In the genomic region with DNA sequence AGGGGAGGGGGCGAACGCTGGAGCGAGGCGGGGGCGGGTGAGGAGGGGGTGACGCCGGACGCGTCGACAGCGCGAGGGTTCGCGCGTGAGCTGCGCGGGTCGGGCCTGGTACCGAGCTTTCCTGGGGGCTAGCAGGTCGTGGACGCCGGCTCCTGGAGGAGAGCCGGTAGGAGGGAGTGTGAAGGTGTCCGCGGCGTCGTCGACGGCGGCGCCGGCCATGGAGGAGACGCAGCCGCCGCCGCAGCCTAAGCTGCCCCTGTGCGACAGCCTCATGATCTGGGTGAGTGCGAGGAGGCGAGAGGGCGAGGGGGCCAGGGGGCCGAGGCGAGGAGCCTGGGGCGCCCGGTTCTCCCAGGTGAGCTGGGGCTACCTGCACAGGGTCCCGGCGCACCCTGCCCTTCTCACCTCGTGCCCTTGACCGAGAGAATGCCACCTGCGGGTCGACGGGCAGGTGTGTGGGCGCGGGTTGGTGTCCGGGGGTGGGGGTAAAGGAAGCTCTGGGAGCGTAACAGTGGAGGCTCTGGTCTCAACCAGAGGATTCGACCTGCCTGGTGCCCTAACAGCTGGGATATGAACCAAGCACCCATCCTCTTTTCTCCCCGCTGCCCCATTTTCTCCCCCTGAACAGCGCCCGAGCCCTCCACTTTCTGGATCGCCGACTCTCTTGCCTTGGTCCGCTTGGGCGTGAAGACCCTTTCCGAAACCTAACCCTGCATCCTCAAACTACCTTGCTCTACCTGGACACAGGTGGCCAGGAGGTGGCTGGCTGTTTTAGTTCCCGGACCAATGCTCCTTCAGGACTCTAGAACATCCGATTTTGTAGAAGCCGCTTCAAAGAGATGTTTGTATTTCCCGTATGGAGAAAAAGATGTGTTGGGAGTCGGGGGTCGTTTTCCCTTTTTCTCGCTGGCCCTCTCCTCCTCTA, we compare ENCODE assay signal across 1 cellular context.
TF ChIP-seq lines count a peak whose summit lies in the region.

Gene HOOK1 (plus strand): TSS at position 49 of the 925 bp plus-strand sequence. CDS start 169 bp downstream, at position 218.

TF ChIP-seq in HepG2, 621 proteins besides CTCF, POLR2A, EP300 and RAD21 (continued from another document and continues in another):
- TF ChIP-seq PRDM10 (CRISPR knock-in tag; IDR thresholded peaks at IDR 0.05; ENCODE audit: low read depth), result no peak
- no peak for TF ChIP-seq ZNF138 (CRISPR knock-in tag; IDR thresholded peaks at IDR 0.05; ENCODE audit: low read depth)
- TF ChIP-seq ZNF770 (CRISPR knock-in tag; IDR thresholded peaks at IDR 0.05), result no peak
- TF ChIP-seq, protein P1, sequence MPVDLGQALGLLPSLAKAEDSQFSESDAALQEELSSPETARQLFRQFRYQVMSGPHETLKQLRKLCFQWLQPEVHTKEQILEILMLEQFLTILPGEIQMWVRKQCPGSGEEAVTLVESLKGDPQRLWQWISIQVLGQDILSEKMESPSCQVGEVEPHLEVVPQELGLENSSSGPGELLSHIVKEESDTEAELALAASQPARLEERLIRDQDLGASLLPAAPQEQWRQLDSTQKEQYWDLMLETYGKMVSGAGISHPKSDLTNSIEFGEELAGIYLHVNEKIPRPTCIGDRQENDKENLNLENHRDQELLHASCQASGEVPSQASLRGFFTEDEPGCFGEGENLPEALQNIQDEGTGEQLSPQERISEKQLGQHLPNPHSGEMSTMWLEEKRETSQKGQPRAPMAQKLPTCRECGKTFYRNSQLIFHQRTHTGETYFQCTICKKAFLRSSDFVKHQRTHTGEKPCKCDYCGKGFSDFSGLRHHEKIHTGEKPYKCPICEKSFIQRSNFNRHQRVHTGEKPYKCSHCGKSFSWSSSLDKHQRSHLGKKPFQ (CRISPR knock-in tag; IDR thresholded peaks at IDR 0.05; ENCODE audit: insufficient replicate concordance), result no peak
- no peak for TF ChIP-seq PHF21A (CRISPR knock-in tag; IDR thresholded peaks at IDR 0.05)
- TF ChIP-seq, protein P2, sequence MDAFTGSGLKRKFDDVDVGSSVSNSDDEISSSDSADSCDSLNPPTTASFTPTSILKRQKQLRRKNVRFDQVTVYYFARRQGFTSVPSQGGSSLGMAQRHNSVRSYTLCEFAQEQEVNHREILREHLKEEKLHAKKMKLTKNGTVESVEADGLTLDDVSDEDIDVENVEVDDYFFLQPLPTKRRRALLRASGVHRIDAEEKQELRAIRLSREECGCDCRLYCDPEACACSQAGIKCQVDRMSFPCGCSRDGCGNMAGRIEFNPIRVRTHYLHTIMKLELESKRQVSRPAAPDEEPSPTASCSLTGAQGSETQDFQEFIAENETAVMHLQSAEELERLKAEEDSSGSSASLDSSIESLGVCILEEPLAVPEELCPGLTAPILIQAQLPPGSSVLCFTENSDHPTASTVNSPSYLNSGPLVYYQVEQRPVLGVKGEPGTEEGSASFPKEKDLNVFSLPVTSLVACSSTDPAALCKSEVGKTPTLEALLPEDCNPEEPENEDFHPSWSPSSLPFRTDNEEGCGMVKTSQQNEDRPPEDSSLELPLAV (CRISPR knock-in tag; conservative IDR thresholded peaks at IDR 0.05; ENCODE audit: low read depth), result no peak
- no peak for TF ChIP-seq ASH2L (IDR thresholded peaks at IDR 0.05; ENCODE audit: insufficient read length, low read depth, low read length)
- peak; percentile 61; the same call in 1 of the 2 replicates for TF ChIP-seq ZNF501 (CRISPR knock-in tag; IDR thresholded peaks at IDR 0.05)
- TF ChIP-seq, protein P3, sequence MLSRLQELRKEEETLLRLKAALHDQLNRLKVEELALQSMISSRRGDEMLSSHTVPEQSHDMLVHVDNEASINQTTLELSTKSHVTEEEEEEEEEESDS (CRISPR knock-in tag; IDR thresholded peaks at IDR 0.05; ENCODE audit: borderline replicate concordance), result no peak
- no peak; the same call in 1 of the 2 replicates for TF ChIP-seq YEATS2 (CRISPR knock-in tag; IDR thresholded peaks at IDR 0.05; ENCODE audit: borderline replicate concordance)
- no peak for TF ChIP-seq TCF7 (IDR thresholded peaks at IDR 0.05; ENCODE audit: low read depth)
- TF ChIP-seq ZNF446 (CRISPR knock-in tag; IDR thresholded peaks at IDR 0.05), result peak; percentile 78; the same call in 1 of the 2 replicates
- TF ChIP-seq ZNF776 (CRISPR knock-in tag; IDR thresholded peaks at IDR 0.05), result peak; percentile 48; the same call in 1 of the 2 replicates
- no peak; the same call in 1 of the 2 replicates for TF ChIP-seq ZNF788 (CRISPR knock-in tag; IDR thresholded peaks at IDR 0.05; ENCODE audit: borderline replicate concordance)
- TF ChIP-seq ZSCAN31 (CRISPR knock-in tag; IDR thresholded peaks at IDR 0.05; ENCODE audit: low read depth), result no peak
- no peak for TF ChIP-seq ZNF251 (CRISPR knock-in tag; IDR thresholded peaks at IDR 0.05)
- no peak for TF ChIP-seq ZNF121 (CRISPR knock-in tag; IDR thresholded peaks at IDR 0.05)
- TF ChIP-seq ZNF512B (CRISPR knock-in tag; IDR thresholded peaks at IDR 0.05; ENCODE audit: borderline replicate concordance), result no peak
- TF ChIP-seq ZNF160 (CRISPR knock-in tag; IDR thresholded peaks at IDR 0.05), result 0 out of 2 replicates have a peak, but pooled peaks have one; percentile 58
- peak; percentile 90 for TF ChIP-seq ZNF891 (CRISPR knock-in tag; IDR thresholded peaks at IDR 0.05)
- TF ChIP-seq ZBTB34 (CRISPR knock-in tag; IDR thresholded peaks at IDR 0.05), result no peak
- no peak for TF ChIP-seq ZNF430 (CRISPR knock-in tag; IDR thresholded peaks at IDR 0.05)
- TF ChIP-seq ZNF510 (CRISPR knock-in tag; IDR thresholded peaks at IDR 0.05; ENCODE audit: low read depth), result no peak
- peak; percentile 91 for TF ChIP-seq ZNF547 (CRISPR knock-in tag; IDR thresholded peaks at IDR 0.05)
- no peak for TF ChIP-seq CERS6 (CRISPR knock-in tag; IDR thresholded peaks at IDR 0.05)
- no peak for TF ChIP-seq SRSF4 (IDR thresholded peaks at IDR 0.05; ENCODE audit: low read depth, low read length, poor library complexity, severe bottlenecking)
- TF ChIP-seq KDM5B (CRISPR knock-in tag; IDR thresholded peaks at IDR 0.05; ENCODE audit: borderline replicate concordance), result peak; percentile 81; the same call in 1 of the 2 replicates
- TF ChIP-seq SMARCE1 (IDR thresholded peaks at IDR 0.05; ENCODE audit: borderline replicate concordance), result no peak
- TF ChIP-seq HOXA5 (CRISPR knock-in tag; IDR thresholded peaks at IDR 0.05), result no peak
- TF ChIP-seq, protein P4, sequence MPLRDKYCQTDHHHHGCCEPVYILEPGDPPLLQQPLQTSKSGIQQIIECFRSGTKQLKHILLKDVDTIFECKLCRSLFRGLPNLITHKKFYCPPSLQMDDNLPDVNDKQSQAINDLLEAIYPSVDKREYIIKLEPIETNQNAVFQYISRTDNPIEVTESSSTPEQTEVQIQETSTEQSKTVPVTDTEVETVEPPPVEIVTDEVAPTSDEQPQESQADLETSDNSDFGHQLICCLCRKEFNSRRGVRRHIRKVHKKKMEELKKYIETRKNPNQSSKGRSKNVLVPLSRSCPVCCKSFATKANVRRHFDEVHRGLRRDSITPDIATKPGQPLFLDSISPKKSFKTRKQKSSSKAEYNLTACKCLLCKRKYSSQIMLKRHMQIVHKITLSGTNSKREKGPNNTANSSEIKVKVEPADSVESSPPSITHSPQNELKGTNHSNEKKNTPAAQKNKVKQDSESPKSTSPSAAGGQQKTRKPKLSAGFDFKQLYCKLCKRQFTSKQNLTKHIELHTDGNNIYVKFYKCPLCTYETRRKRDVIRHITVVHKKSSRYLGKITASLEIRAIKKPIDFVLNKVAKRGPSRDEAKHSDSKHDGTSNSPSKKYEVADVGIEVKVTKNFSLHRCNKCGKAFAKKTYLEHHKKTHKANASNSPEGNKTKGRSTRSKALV (CRISPR knock-in tag; IDR thresholded peaks at IDR 0.05), result no peak
- TF ChIP-seq BORCS8-MEF2B (CRISPR knock-in tag; IDR thresholded peaks at IDR 0.05), result peak; percentile 46; the same call in 1 of the 2 replicates
- TF ChIP-seq ELK4 (CRISPR knock-in tag; IDR thresholded peaks at IDR 0.05; ENCODE audit: borderline replicate concordance), result no peak
- TF ChIP-seq TFDP1 (CRISPR knock-in tag; IDR thresholded peaks at IDR 0.05; ENCODE audit: borderline replicate concordance), result no peak
- TF ChIP-seq ZNF678 (CRISPR knock-in tag; IDR thresholded peaks at IDR 0.05), result no peak
